In the genomic region with DNA sequence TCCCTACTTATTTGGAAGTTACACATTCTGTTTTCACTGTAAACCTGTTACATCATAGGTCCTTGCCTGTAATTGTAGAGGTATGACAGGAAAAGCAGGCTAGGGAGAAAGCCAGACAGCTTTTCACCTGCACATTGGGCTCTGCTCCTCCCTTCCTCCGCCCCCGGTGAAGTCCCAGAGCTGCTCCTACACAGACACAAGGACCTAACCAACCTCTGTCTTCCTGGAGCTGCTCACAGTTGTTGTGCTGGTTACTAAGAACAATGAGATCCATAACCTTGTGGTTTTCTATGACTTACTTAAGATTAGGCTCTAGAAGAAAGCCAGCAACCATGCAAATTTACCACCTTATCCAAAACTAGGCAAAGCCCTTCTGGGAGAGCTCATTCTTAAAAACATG, we compare ENCODE assay signal across 15 cellular contexts. TPM values are rescaled to one million over a fixed set of nuclear protein-coding genes. Genes with fewer than 3 reads are reported as not detected.
DNase-seq lines count a peak whose midpoint lies in the region; ATAC-seq, FAIRE-seq and TF ChIP-seq lines count a peak whose summit lies in the region.
"Had no signal": no experiment of that assay in that cellular context is flagged by ENCODE, and none has a peak within 500 bp of the region (broad histone marks: within the 10 kb centered on the region; RNA-seq: fewer than 3 reads in every experiment).

No MANE protein-coding gene starts in this region.

- H2AFZ ChIP-seq in endothelial cell of umbilical vein (ENCODE audit: low read depth, low read length), result no peak overlapping the region

- no peak overlapping the region for H3K27ac ChIP-seq in endothelial cell of umbilical vein (ENCODE audit: insufficient read depth, low read depth, low read length)
- H3K27ac ChIP-seq: BLaER1 treated with 17β-estradiol and CSF1 and Interleukin-3, amounts not matched to agents 10 nM and 100 nM; HL-60 had no signal

- TF ChIP-seq CTCF in endothelial cell of umbilical vein (IDR thresholded peaks at IDR 0.05; ENCODE audit: extremely low read depth in 1 of 2, insufficient read depth in 1 of 2, low read depth in 1 of 2, low read length in 2 of 2), result no peak

- no peak for DNase-seq in activated CD4-positive, alpha-beta T cell treated with anti-CD3 and anti-CD28 coated beads, Interleukin-2, amount 10 ng/mL, durations not matched to agents 7 days and 5 days
- no peak for DNase-seq in activated CD4-positive, alpha-beta T cell treated with anti-CD3 and anti-CD28 coated beads for 4 hours
- DNase-seq in amniotic epithelial cell (ENCODE audit: low read depth), result peak; percentile 53
- DNase-seq in endothelial cell of umbilical vein (ENCODE audit: low read depth, low spot score), result no peak
- DNase-seq in renal cortical epithelial cell (ENCODE audit: low read depth), result peak; percentile 68
- DNase-seq in epidermal melanocyte (ENCODE audit: insufficient read length, low spot score), result no peak
- DNase-seq: DMS 273 treated with DMSO at 0.1 percent for 48 hours, NCI-H187 treated with DMSO at 0.1 percent for 48 hours, NCI-H2171, SIG-M5 had no signal

- no peaks in the 10 kb centered on the region for H3K4me1 Mint-ChIP-seq in activated CD4-positive, alpha-beta T cell treated with anti-CD3 and anti-CD28 coated beads, Interleukin-2, amount 10 ng/mL, durations not matched to agents 7 days and 5 days

- FAIRE-seq in endothelial cell of umbilical vein (lab: Jason Lieb, UNC), result peak; percentile 37
- FAIRE-seq: GM18507 had no signal

- intact Hi-C loops in endothelial cell of umbilical vein (cut with micrococcal nuclease), result no loop called here

- TF ChIP-seq POLR2A in endothelial cell of umbilical vein (IDR thresholded peaks at IDR 0.05; ENCODE audit: low read depth, low read length), result no peak

- peak overlapping the region; percentile 19 for H3K27ac Mint-ChIP-seq in activated CD4-positive, alpha-beta T cell treated with anti-CD3 and anti-CD28 coated beads, Interleukin-2, amount 10 ng/mL, durations not matched to agents 7 days and 5 days

- ATAC-seq in HG02571 (IDR thresholded peaks at IDR 0.05; ENCODE audit: unreplicated experiment), result no peak
- ATAC-seq in GM18519 (IDR thresholded peaks at IDR 0.05; ENCODE audit: low FRiP score, unreplicated experiment), result no peak

- BruUV-seq in endothelial cell of umbilical vein (replicated peaks; lab: Mats Ljungman, UMichigan), result no TSS peak

- POLR2A ChIA-PET in activated CD4-positive, alpha-beta T cell treated with anti-CD3 and anti-CD28 coated beads, Interleukin-2, amount 10 ng/mL, durations not matched to agents 7 days and 5 days (lab: Charles Lee), result no interaction called here
- POLR2A ChIA-PET in endothelial cell of umbilical vein (lab: Charles Lee), result no interaction called here

- H3K4me1 ChIP-seq in endothelial cell of umbilical vein (ENCODE audit: control insufficient read depth, extremely low read depth, insufficient read depth, low read length), result peaks cover 6% of the 10 kb centered on the region
- H3K4me1 ChIP-seq: BLaER1 treated with 17β-estradiol and CSF1 and Interleukin-3, amounts not matched to agents 10 nM and 100 nM had no signal

- no peak overlapping the region for H3K9ac ChIP-seq in endothelial cell of umbilical vein (replicated peaks; ENCODE audit: extremely low read depth, insufficient read depth, low read length)
- H3K9ac ChIP-seq: BLaER1 treated with 17β-estradiol and CSF1 and Interleukin-3, amounts not matched to agents 10 nM and 100 nM had no signal

- dilution Hi-C loops in endothelial cell of umbilical vein (cut with MboI; ENCODE audit: extremely low pct_ligation_motif_present, low sequenced_read_pairs), result no loop called here

- H4K20me1 ChIP-seq in endothelial cell of umbilical vein (replicated peaks; ENCODE audit: control insufficient read depth, extremely low read depth, insufficient read depth, low read length), result no peaks in the 10 kb centered on the region

- H3K4me3 Mint-ChIP-seq in activated CD4-positive, alpha-beta T cell treated with anti-CD3 and anti-CD28 coated beads, Interleukin-2, amount 10 ng/mL, durations not matched to agents 7 days and 5 days, result no peak overlapping the region

- no peaks in the 10 kb centered on the region for H3K9me3 ChIP-seq in endothelial cell of umbilical vein (replicated peaks; ENCODE audit: control insufficient read depth, insufficient read depth, low read length)
- H3K9me3 ChIP-seq: BLaER1 treated with 17β-estradiol and CSF1 and Interleukin-3, amounts not matched to agents 10 nM and 100 nM had no signal

- no peaks in the 10 kb centered on the region for H3K9me3 Mint-ChIP-seq in activated CD4-positive, alpha-beta T cell treated with anti-CD3 and anti-CD28 coated beads, Interleukin-2, amount 10 ng/mL, durations not matched to agents 7 days and 5 days

- no peaks in the 10 kb centered on the region for H3K79me2 ChIP-seq in endothelial cell of umbilical vein (ENCODE audit: control insufficient read depth, insufficient read depth, low read length)

- no peaks in the 10 kb centered on the region for H3K9me1 ChIP-seq in endothelial cell of umbilical vein (replicated peaks; ENCODE audit: control insufficient read depth, extremely low read depth, insufficient read depth, low read length)

- no peaks in the 10 kb centered on the region for H3K27me3 ChIP-seq in endothelial cell of umbilical vein (ENCODE audit: control insufficient read depth in 2 of 2, insufficient read depth in 2 of 2, low read length in 2 of 2)

- CTCF ChIA-PET in activated CD4-positive, alpha-beta T cell treated with anti-CD3 and anti-CD28 coated beads, Interleukin-2, amount 10 ng/mL, durations not matched to agents 7 days and 5 days (lab: Charles Lee), result interaction anchor here (0.8 kb wide), 1 partner anchor 8 kb away, joined by 3 read pairs; no protein-coding TSS in a partner anchor
- CTCF ChIA-PET in endothelial cell of umbilical vein (lab: Charles Lee), result interaction anchor here (1.4 kb wide), 1 partner anchor 13 kb away, joined by 5 read pairs; no protein-coding TSS in a partner anchor

- H3K4me2 ChIP-seq in endothelial cell of umbilical vein (ENCODE audit: insufficient read depth, low read length), result no peak overlapping the region
- H3K4me2 ChIP-seq: BLaER1 treated with 17β-estradiol and CSF1 and Interleukin-3, amounts not matched to agents 10 nM and 100 nM had no signal

- no peaks in the 10 kb centered on the region for H3K27me3 Mint-ChIP-seq in activated CD4-positive, alpha-beta T cell treated with anti-CD3 and anti-CD28 coated beads, Interleukin-2, amount 10 ng/mL, durations not matched to agents 7 days and 5 days

- H3K4me3 ChIP-seq in endothelial cell of umbilical vein (replicated peaks in 1 of 3; ENCODE audit: insufficient read depth in 1 of 3, low read depth in 1 of 3, low read length in 3 of 3), result no peak overlapping the region
- H3K4me3 ChIP-seq: BLaER1 treated with 17β-estradiol and CSF1 and Interleukin-3, amounts not matched to agents 10 nM and 100 nM had no signal

- peaks cover 15% of the 10 kb centered on the region for H3K36me3 Mint-ChIP-seq in activated CD4-positive, alpha-beta T cell treated with anti-CD3 and anti-CD28 coated beads, Interleukin-2, amount 10 ng/mL, durations not matched to agents 7 days and 5 days (ENCODE audit: low read depth)

- peaks cover 0 to 3% of the 10 kb centered on the region in 2 experiments for H3K36me3 ChIP-seq in endothelial cell of umbilical vein (ENCODE audit: control insufficient read depth in 2 of 2, extremely low read depth in 1 of 2, insufficient read depth in 2 of 2, low read length in 2 of 2)

TF ChIP-seq in endothelial cell of umbilical vein, 7 proteins besides CTCF, POLR2A, EP300 and RAD21:
- TF ChIP-seq MYC (IDR thresholded peaks at IDR 0.05; ENCODE audit: low read depth, low read length), result no peak
- no peak for TF ChIP-seq JUN (IDR thresholded peaks at IDR 0.05; ENCODE audit: borderline replicate concordance, insufficient read depth, insufficient read length, low read depth)
- TF ChIP-seq EZH2 (IDR thresholded peaks at IDR 0.05; ENCODE audit: borderline replicate concordance, low read depth, low read length, severe bottlenecking), result no peak
- TF ChIP-seq POLR2AphosphoS5 (IDR thresholded peaks at IDR 0.05; ENCODE audit: insufficient read depth, low read depth, low read length), result no peak
- TF ChIP-seq, protein P1, sequence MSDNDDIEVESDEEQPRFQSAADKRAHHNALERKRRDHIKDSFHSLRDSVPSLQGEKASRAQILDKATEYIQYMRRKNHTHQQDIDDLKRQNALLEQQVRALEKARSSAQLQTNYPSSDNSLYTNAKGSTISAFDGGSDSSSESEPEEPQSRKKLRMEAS (IDR thresholded peaks at IDR 0.05; ENCODE audit: insufficient read depth, insufficient read length), result no peak
- no peak for TF ChIP-seq GATA2 (IDR thresholded peaks at IDR 0.05; ENCODE audit: insufficient read depth, insufficient read length, low read depth, low read length)
- TF ChIP-seq FOS (IDR thresholded peaks at IDR 0.05; ENCODE audit: borderline replicate concordance, insufficient read depth, low read length), result no peak
TF ChIP-seq in endothelial cell of umbilical vein: peak in this region for 0.

RNA-seq across cellular contexts. Expression of a gene that starts 40.0 kb away (rescaled TPM):
- total RNA-seq in activated CD4-positive, alpha-beta T cell treated with anti-CD3 and anti-CD28 coated beads, Interleukin-2, amount 10 ng/mL, durations not matched to agents 7 days and 5 days, result 10 to 100 TPM; 14.6 to 16.5 TPM
- total RNA-seq in endothelial cell of umbilical vein (13.3 and 14.9 TPM in 2 replicates), renal cortical epithelial cell (16.1 and 17.0 TPM in 2 replicates)
- polyA plus RNA-seq in endothelial cell of umbilical vein, result 3.7 and 4.9 TPM in 2 replicates
- 5.8 and 6.4 TPM in 2 replicates for polyA plus RNA-seq in endothelial cell of umbilical vein (2011; cell fraction: cytosol; rRNA removed)
- 11.8 and 16.9 TPM in 2 replicates for polyA plus RNA-seq in endothelial cell of umbilical vein (2011; cell fraction: nucleus; rRNA removed)
- 14.8 and 15.3 TPM in 2 replicates for polyA plus RNA-seq in endothelial cell of umbilical vein (2012)
- polyA minus RNA-seq in endothelial cell of umbilical vein, result 16.6 and 16.9 TPM in 2 replicates
- polyA minus RNA-seq in endothelial cell of umbilical vein (2011; cell fraction: cytosol; rRNA and poly(A)+ RNA removed), result 14.3 TPM
- polyA minus RNA-seq in endothelial cell of umbilical vein (2011; cell fraction: nucleus; rRNA and poly(A)+ RNA removed), result 30.6 and 46.0 TPM in 2 replicates

RNA-seq across cellular contexts. Expression of a gene that starts 40.4 kb away (rescaled TPM):
- 10 to 100 TPM; 10.9 to 14.7 TPM for total RNA-seq in activated CD4-positive, alpha-beta T cell treated with anti-CD3 and anti-CD28 coated beads, Interleukin-2, amount 10 ng/mL, durations not matched to agents 7 days and 5 days
- total RNA-seq in endothelial cell of umbilical vein (6.6 and 7.9 TPM in 2 replicates), renal cortical epithelial cell (2.0 and 4.5 TPM in 2 replicates)
- 0.64 and 1.3 TPM in 2 replicates for polyA plus RNA-seq in endothelial cell of umbilical vein
- polyA plus RNA-seq in endothelial cell of umbilical vein (2011; cell fraction: cytosol; rRNA removed), result 1.3 and 1.7 TPM in 2 replicates
- polyA plus RNA-seq in endothelial cell of umbilical vein (2011; cell fraction: nucleus; rRNA removed), result 6.0 and 6.4 TPM in 2 replicates
- polyA plus RNA-seq in endothelial cell of umbilical vein (2012), result 1.7 and 4.1 TPM in 2 replicates
- 2.7 and 2.9 TPM in 2 replicates for polyA minus RNA-seq in endothelial cell of umbilical vein
- polyA minus RNA-seq in endothelial cell of umbilical vein (2011; cell fraction: cytosol; rRNA and poly(A)+ RNA removed), result 13.6 TPM
- 8.3 and 20.3 TPM in 2 replicates for polyA minus RNA-seq in endothelial cell of umbilical vein (2011; cell fraction: nucleus; rRNA and poly(A)+ RNA removed)

Comparison
In these comparisons a context has a peak if more than half of its experiments do, and no peak if none do; other contexts are left out.
1. DNase-seq: peak in amniotic epithelial cell (single experiment) and renal cortical epithelial cell (single experiment); none in activated CD4-positive, alpha-beta T cell treated with anti-CD3 and anti-CD28 coated beads, Interleukin-2, amount 10 ng/mL, durations not matched to agents 7 days and 5 days (single experiment), activated CD4-positive, alpha-beta T cell treated with anti-CD3 and anti-CD28 coated beads for 4 hours (0 of 2), endothelial cell of umbilical vein (single experiment) and epidermal melanocyte (single experiment).